1 cellular context compared by ENCODE assay signal in genomic region chr15:100703032-100703578, GRCh38.
TF ChIP-seq lines count a peak whose summit lies in the region.

No MANE protein-coding gene starts in this region.

TF ChIP-seq in SK-N-SH treated with all-trans-retinoic acid at 6 μM for 48 hours, 23 proteins besides CTCF, POLR2A, EP300 and RAD21 (continued from another document):
- TF ChIP-seq TSHZ2 (CRISPR knock-in tag; IDR thresholded peaks at IDR 0.05): no peak
- TF ChIP-seq SNAI2 (CRISPR knock-in tag; IDR thresholded peaks at IDR 0.05): no peak
- TF ChIP-seq ARNTL (CRISPR knock-in tag; IDR thresholded peaks at IDR 0.05; ENCODE audit: borderline replicate concordance, low read depth): no peak
- no peak for TF ChIP-seq TCF4 (CRISPR knock-in tag; IDR thresholded peaks at IDR 0.05; ENCODE audit: borderline replicate concordance)
- no peak for TF ChIP-seq ZNF8 (CRISPR knock-in tag; IDR thresholded peaks at IDR 0.05)
- TF ChIP-seq ESRRG (CRISPR knock-in tag; IDR thresholded peaks at IDR 0.05): no peak
- TF ChIP-seq CSRNP3 (CRISPR knock-in tag; IDR thresholded peaks at IDR 0.05): no peak
- TF ChIP-seq OSR1 (CRISPR knock-in tag; IDR thresholded peaks at IDR 0.05): no peak
- no peak for TF ChIP-seq CREB5 (CRISPR knock-in tag; IDR thresholded peaks at IDR 0.05; ENCODE audit: low read depth)
- TF ChIP-seq ZFP30 (CRISPR knock-in tag; IDR thresholded peaks at IDR 0.05): no peak
- no peak for TF ChIP-seq ZNF70 (CRISPR knock-in tag; IDR thresholded peaks at IDR 0.05)
- no peak for TF ChIP-seq PPARA (CRISPR knock-in tag; IDR thresholded peaks at IDR 0.05; ENCODE audit: borderline replicate concordance)
- TF ChIP-seq RARB (CRISPR knock-in tag; IDR thresholded peaks at IDR 0.05): no peak
- no peak for TF ChIP-seq BACH2 (CRISPR knock-in tag; IDR thresholded peaks at IDR 0.05; ENCODE audit: borderline replicate concordance)
TF ChIP-seq in SK-N-SH treated with all-trans-retinoic acid at 6 μM for 48 hours: peak in this region for 0.
